12 cellular contexts compared by ENCODE assay signal in genomic region chr11:124875401-124875800, GRCh38. TPM values are rescaled to one million over a fixed set of nuclear protein-coding genes. Genes with fewer than 3 reads are reported as not detected.
DNase-seq lines count a peak whose midpoint lies in the region; ATAC-seq and TF ChIP-seq lines count a peak whose summit lies in the region.
"Had no signal": no experiment of that assay in that cellular context is flagged by ENCODE, and none has a peak within 500 bp of the region (broad histone marks: within the 10 kb centered on the region; RNA-seq: fewer than 3 reads in every experiment).

No MANE protein-coding gene starts in this region.

- no peak overlapping the region for H3K27ac Mint-ChIP-seq in CD4-positive, alpha-beta T cell

- no peaks in the 10 kb centered on the region for H4K20me1 ChIP-seq in MM.1S (ENCODE audit: insufficient read depth, low read length)

- CTCF ChIA-PET in CD4-positive, alpha-beta T cell (lab: Charles Lee) = interaction anchor here (1.2 to 1.5 kb wide), 3 partner anchors 9 to 78 kb away, joined by 3 to 27 read pairs (median 11); partner anchors contain the start of gene ROBO3

- no peak overlapping the region for H3K9ac ChIP-seq in MM.1S (ENCODE audit: low read length)

- H3K27me3 Mint-ChIP-seq in CD4-positive, alpha-beta T cell = peaks cover 48% of the 10 kb centered on the region

- H3K9me2 ChIP-seq in MM.1S (replicated peaks; ENCODE audit: insufficient read depth, low read length) = no peaks in the 10 kb centered on the region

- H3K4me3 ChIP-seq in MM.1S (ENCODE audit: low read length) (no peak overlapping the region), ectodermal cell (ENCODE audit: insufficient read depth, low read depth, low read length) (peak overlapping the region; percentile 73), neuron (ENCODE audit: low read length) (peak overlapping the region; percentile 70)

- POLR2A ChIA-PET in CD4-positive, alpha-beta T cell (lab: Charles Lee) = interaction anchor here (0.9 to 1.5 kb wide), 6 partner anchors 9 to 236 kb away, joined by 3 to 30 read pairs (median 8); partner anchors contain the start of genes CCDC15 and TMEM218

- no peak for DNase-seq in CD4-positive, alpha-beta T cell
- no peak for DNase-seq in MM.1S
- DNase-seq in SW 1271 (lab: John Stamatoyannopoulos, UW) = no peak
- DNase-seq in NK-92 (lab: John Stamatoyannopoulos, UW; ENCODE audit: unreplicated experiment) = no peak

- TF ChIP-seq CTCF in CD4-positive, alpha-beta T cell (IDR thresholded peaks at IDR 0.05) = no peak
- no peak for TF ChIP-seq CTCF in MM.1S (IDR thresholded peaks at IDR 0.05; ENCODE audit: low read length)

- H3K4me3 Mint-ChIP-seq in CD4-positive, alpha-beta T cell = peak overlapping the region; percentile 81

- no peaks in the 10 kb centered on the region for H3K9me3 ChIP-seq in CD4-positive, alpha-beta T cell (ENCODE audit: control insufficient read depth, low read length)
- no peaks in the 10 kb centered on the region for H3K9me3 ChIP-seq in MM.1S (replicated peaks; ENCODE audit: insufficient read depth, low read length)
- no peaks in the 10 kb centered on the region for H3K9me3 ChIP-seq in ectodermal cell (ENCODE audit: control insufficient read depth, low read length)
- H3K9me3 ChIP-seq in neuron (ENCODE audit: low read length) = no peaks in the 10 kb centered on the region
- H3K9me3 ChIP-seq: gastroesophageal sphincter, Peyer's patch, testis had no signal

- H3K36me3 Mint-ChIP-seq in CD4-positive, alpha-beta T cell (ENCODE audit: low read depth) = no peaks in the 10 kb centered on the region

- no peaks in the 10 kb centered on the region for H3K9me3 Mint-ChIP-seq in CD4-positive, alpha-beta T cell

- no peaks in the 10 kb centered on the region for H3F3A ChIP-seq in MM.1S (ENCODE audit: insufficient read depth, low read length)

- H3K36me3 ChIP-seq in MM.1S (replicated peaks; ENCODE audit: insufficient read depth, low read length) = no peaks in the 10 kb centered on the region
- no peaks in the 10 kb centered on the region for H3K36me3 ChIP-seq in ectodermal cell (ENCODE audit: control insufficient read depth, insufficient read depth, low read length)
- no peaks in the 10 kb centered on the region for H3K36me3 ChIP-seq in neuron (ENCODE audit: insufficient read depth, low read length)
- H3K36me3 ChIP-seq: gastroesophageal sphincter, Peyer's patch had no signal

- H3K27ac ChIP-seq in CD4-positive, alpha-beta T cell (ENCODE audit: low read depth, low read length) = no peak overlapping the region
- H3K27ac ChIP-seq in MM.1S (ENCODE audit: low read length) (no peak overlapping the region), ectodermal cell (ENCODE audit: insufficient read depth, low read depth, low read length, poor library complexity, severe bottlenecking) (no peak overlapping the region)

- intact Hi-C loops in CD4-positive, alpha-beta T cell (cut with DNase I, micrococcal nuclease) = loop anchor here (2.0 to 5.0 kb wide), 7 partner anchors 37 to 1133 kb away; partner anchors contain the start of genes SIAE (in 2 of the 2), SPA17 (in 2 of the 2), MSANTD2 (in 1 of the 2) and TMEM218 (in 1 of the 2)

- H3K79me2 ChIP-seq in MM.1S (ENCODE audit: low read length) = no peaks in the 10 kb centered on the region

- WGBS in ectodermal cell, 2 experiments = 48 to 56% methylated on average over 3 of the region's 3 CpGs

- peaks cover 47% of the 10 kb centered on the region for H3K27me3 ChIP-seq in CD4-positive, alpha-beta T cell (ENCODE audit: control insufficient read depth, insufficient read depth, low read length)
- H3K27me3 ChIP-seq in MM.1S (replicated peaks; ENCODE audit: insufficient read depth, low read length) (peaks cover 41% of the 10 kb centered on the region), ectodermal cell (ENCODE audit: control insufficient read depth, insufficient read depth, low read length, poor library complexity, severe bottlenecking) (peaks cover 58% of the 10 kb centered on the region), neuron (ENCODE audit: insufficient read depth, low read length) (peaks cover 50% of the 10 kb centered on the region)
- H3K27me3 ChIP-seq: testis had no signal

- no peak for ATAC-seq in CD4-positive, alpha-beta T cell (ENCODE audit: poor library complexity)
- no peak for ATAC-seq in GM18519 (IDR thresholded peaks at IDR 0.05; ENCODE audit: low FRiP score, unreplicated experiment)
- ATAC-seq in GM19023 (IDR thresholded peaks at IDR 0.05; ENCODE audit: unreplicated experiment) = no peak

- H3K4me1 ChIP-seq in MM.1S (ENCODE audit: low read length) = no peaks in the 10 kb centered on the region
- peaks cover 5% of the 10 kb centered on the region for H3K4me1 ChIP-seq in ectodermal cell (ENCODE audit: control insufficient read depth, insufficient read depth, low read length)
- H3K4me1 ChIP-seq in neuron (ENCODE audit: insufficient read depth, low read length) = peaks cover 5% of the 10 kb centered on the region

- H2AFZ ChIP-seq in MM.1S (ENCODE audit: low read length) = no peak overlapping the region
- H2AFZ ChIP-seq in neuron (ENCODE audit: low read depth, low read length) = peak overlapping the region; percentile 82

- peak overlapping the region; percentile 78; the same call in 1 of the 2 replicates for H3K4me2 ChIP-seq in MM.1S (ENCODE audit: low read depth, low read length)

- H3K4me1 Mint-ChIP-seq in CD4-positive, alpha-beta T cell (ENCODE audit: low read depth) = peaks cover 25% of the 10 kb centered on the region

RNA-seq across cellular contexts. Expression of gene ROBO3, which starts 10.2 kb away (rescaled TPM):
- 10 to 100 TPM; 26.2 to 27.2 TPM for total RNA-seq in CD4-positive, alpha-beta T cell
- 65.7 TPM for polyA plus RNA-seq in ectodermal cell (2013, experiment 1 of 4)
- polyA plus RNA-seq in ectodermal cell (2013, experiment 2 of 4) = 60.0 TPM
- 57.7 TPM for polyA plus RNA-seq in ectodermal cell (2013, experiment 3 of 4)
- polyA plus RNA-seq in ectodermal cell (2013, experiment 4 of 4) = 68.4 TPM

RNA-seq across cellular contexts. Expression of gene ROBO4, which starts 22.3 kb away (rescaled TPM):
- not detected for total RNA-seq in CD4-positive, alpha-beta T cell
- not detected for polyA plus RNA-seq in ectodermal cell (2013, experiment 1 of 4)
- polyA plus RNA-seq in ectodermal cell (2013, experiment 2 of 4) = 0.20 TPM
- polyA plus RNA-seq in ectodermal cell (2013, experiment 3 of 4) = not detected
- not detected for polyA plus RNA-seq in ectodermal cell (2013, experiment 4 of 4)

RNA-seq across cellular contexts. Expression of gene HEPN1, which starts 43.6 kb away (rescaled TPM):
- not detected for total RNA-seq in CD4-positive, alpha-beta T cell
- polyA plus RNA-seq in ectodermal cell (2013, experiment 1 of 4) = not detected
- not detected for polyA plus RNA-seq in ectodermal cell (2013, experiment 2 of 4)
- not detected for polyA plus RNA-seq in ectodermal cell (2013, experiment 3 of 4)
- not detected for polyA plus RNA-seq in ectodermal cell (2013, experiment 4 of 4)
- total RNA-seq: Peyer's patch, pulmonary artery endothelial cell, testis had no signal
